Comparison of ENCODE assay signal across 16 cellular contexts in genomic region chr20:62752671-62753501, GRCh38. TPM values are rescaled to one million over a fixed set of nuclear protein-coding genes. Genes with fewer than 3 reads are reported as not detected.
A peak's percentile ranks its signal among the peaks of the same experiment; 100 is the strongest.
DNase-seq lines count a peak whose midpoint lies in the region; ATAC-seq and TF ChIP-seq lines count a peak whose summit lies in the region.
"Had no signal": no experiment of that assay in that cellular context is flagged by ENCODE, and none has a peak within 500 bp of the region (broad histone marks: within the 10 kb centered on the region; RNA-seq: fewer than 3 reads in every experiment).

No MANE protein-coding gene starts in this region.

- no peak overlapping the region for H3K27ac Mint-ChIP-seq in HFFc6
- no peak overlapping the region for H3K27ac Mint-ChIP-seq in naive thymus-derived CD4-positive, alpha-beta T cell
- H3K27ac Mint-ChIP-seq: CD8-positive, alpha-beta T cell; stimulated activated effector memory CD8-positive, alpha-beta T cell treated with anti-CD3 and anti-CD28 coated beads, Interleukin-12 subunit alpha, Interleukin-12 subunit beta, amount 100 ng/mL, for 72 hours had no signal

- no peaks in the 10 kb centered on the region for H3K36me3 ChIP-seq in body of pancreas (replicated peaks in 1 of 2; ENCODE audit: insufficient read depth in 1 of 2, low read depth in 2 of 2)
- no peaks in the 10 kb centered on the region for H3K36me3 ChIP-seq in stomach
- no peaks in the 10 kb centered on the region for H3K36me3 ChIP-seq in naive thymus-derived CD4-positive, alpha-beta T cell (ENCODE audit: control insufficient read depth in 2 of 3, insufficient read depth in 3 of 3, low read length in 3 of 3)
- H3K36me3 ChIP-seq: breast epithelium had no signal

- DNase-seq in HFFc6 (peak; percentile 27), body of pancreas (peak in 1 of 4 donors; percentile 22), left lobe of liver (ENCODE audit: low spot score) (no peak), stomach (no peak), cortex of kidney (lab: John Stamatoyannopoulos, UW) (no peak)
- no peak for DNase-seq in naive thymus-derived CD4-positive, alpha-beta T cell
- DNase-seq in effector CD8-positive, alpha-beta T cell (lab: John Stamatoyannopoulos, UW), result no peak
- DNase-seq: activated gamma-delta T cell treated with Interleukin-2 at 50 U/mL for 16 hours; islet precursor cell; NCI-H2029 treated with DMSO at 0.1 percent for 48 hours; NCI-H748 treated with DMSO at 0.1 percent for 48 hours; stimulated activated CD4-positive, alpha-beta T cell treated with anti-CD3 and anti-CD28 coated beads, Interleukin-4, amount 100 ng/mL, for 4 hours had no signal

- POLR2A ChIA-PET in naive thymus-derived CD4-positive, alpha-beta T cell (lab: Charles Lee), result interaction anchor here (2.0 kb wide), 1 partner anchor 12 kb away, joined by 5 read pairs; no protein-coding TSS in a partner anchor

- no peaks in the 10 kb centered on the region; the same call in 1 of the 2 replicates for H3K9me3 Mint-ChIP-seq in HFFc6
- H3K9me3 Mint-ChIP-seq in naive thymus-derived CD4-positive, alpha-beta T cell, result peaks cover 0 to 6% (median 0%) of the 10 kb centered on the region in 11 donors
- H3K9me3 Mint-ChIP-seq: CD8-positive, alpha-beta T cell; stimulated activated effector memory CD8-positive, alpha-beta T cell treated with anti-CD3 and anti-CD28 coated beads, Interleukin-12 subunit alpha, Interleukin-12 subunit beta, amount 100 ng/mL, for 72 hours had no signal

- ATAC-seq in body of pancreas (peak; percentile 47), left lobe of liver (peak; percentile 15)
- ATAC-seq in naive thymus-derived CD4-positive, alpha-beta T cell, result no peak
- ATAC-seq: CD8-positive, alpha-beta T cell; stimulated activated effector memory CD8-positive, alpha-beta T cell treated with anti-CD3 and anti-CD28 coated beads, Interleukin-12 subunit alpha, Interleukin-12 subunit beta, amount 100 ng/mL, for 72 hours had no signal

- H3K27me3 ChIP-seq in body of pancreas (no peaks in the 10 kb centered on the region), stomach (peaks cover 0 to 17% (median 0%) of the 10 kb centered on the region in 3 donors)
- H3K27me3 ChIP-seq in naive thymus-derived CD4-positive, alpha-beta T cell (ENCODE audit: control insufficient read depth in 2 of 2, insufficient read depth in 2 of 2, low read length in 2 of 2), result no peaks in the 10 kb centered on the region
- H3K27me3 ChIP-seq: breast epithelium had no signal

- H3K36me3 Mint-ChIP-seq in HFFc6 (ENCODE audit: low read depth), result peaks cover 9% of the 10 kb centered on the region; the same call in 1 of the 2 replicates
- no peaks in the 10 kb centered on the region for H3K36me3 Mint-ChIP-seq in naive thymus-derived CD4-positive, alpha-beta T cell
- H3K36me3 Mint-ChIP-seq: CD8-positive, alpha-beta T cell; stimulated activated effector memory CD8-positive, alpha-beta T cell treated with anti-CD3 and anti-CD28 coated beads, Interleukin-12 subunit alpha, Interleukin-12 subunit beta, amount 100 ng/mL, for 72 hours had no signal

- peak overlapping the region; percentile 53 for H3K4me3 Mint-ChIP-seq in HFFc6
- no peak overlapping the region for H3K4me3 Mint-ChIP-seq in naive thymus-derived CD4-positive, alpha-beta T cell
- H3K4me3 Mint-ChIP-seq: CD8-positive, alpha-beta T cell; stimulated activated effector memory CD8-positive, alpha-beta T cell treated with anti-CD3 and anti-CD28 coated beads, Interleukin-12 subunit alpha, Interleukin-12 subunit beta, amount 100 ng/mL, for 72 hours had no signal

- H3K27ac ChIP-seq in body of pancreas (no peak overlapping the region), stomach (peak overlapping the region in 3 of 5 donors; percentile 0 to 46 (median 40))
- H3K27ac ChIP-seq in naive thymus-derived CD4-positive, alpha-beta T cell (ENCODE audit: low read depth, low read length), result no peak overlapping the region
- H3K27ac ChIP-seq: breast epithelium had no signal

- intact Hi-C loops in body of pancreas (cut with DNase I) (no loop called here), stomach (cut with DNase I; ENCODE audit: low total_unique reads) (no loop called here)
- intact Hi-C loops in naive thymus-derived CD4-positive, alpha-beta T cell (cut with micrococcal nuclease), result no loop called here

- WGBS in body of pancreas, 2 donors, result 26 to 45% methylated on average over 11 to 29 of the region's 29 CpGs
- WGBS in stomach, 5 donors, result 50 to 63% (median 57%) methylated on average over 9 to 29 of the region's 29 CpGs

- H3K4me1 Mint-ChIP-seq in HFFc6 (ENCODE audit: low read depth), result peaks cover 13% of the 10 kb centered on the region
- peaks cover 0 to 11% (median 0%) of the 10 kb centered on the region in 7 donors for H3K4me1 Mint-ChIP-seq in naive thymus-derived CD4-positive, alpha-beta T cell

- H3K4me3 ChIP-seq in body of pancreas (no peak overlapping the region), stomach (no peak overlapping the region)
- no peak overlapping the region for H3K4me3 ChIP-seq in naive thymus-derived CD4-positive, alpha-beta T cell (ENCODE audit: low read length)
- H3K4me3 ChIP-seq: breast epithelium had no signal

- peaks cover 7% of the 10 kb centered on the region for H3K27me3 Mint-ChIP-seq in HFFc6 (ENCODE audit: insufficient read depth)
- peaks cover 0 to 45% (median 7%) of the 10 kb centered on the region in 5 donors for H3K27me3 Mint-ChIP-seq in naive thymus-derived CD4-positive, alpha-beta T cell

- TF ChIP-seq CTCF in HFFc6 (IDR thresholded peaks at IDR 0.05), result no peak
- TF ChIP-seq CTCF in body of pancreas (IDR thresholded peaks at IDR 0.05), result no peak
- TF ChIP-seq CTCF in stomach (IDR thresholded peaks at IDR 0.05), result no peak

- H3K9me3 ChIP-seq in body of pancreas (no peaks in the 10 kb centered on the region), stomach (no peaks in the 10 kb centered on the region)
- no peaks in the 10 kb centered on the region for H3K9me3 ChIP-seq in naive thymus-derived CD4-positive, alpha-beta T cell (ENCODE audit: control insufficient read depth in 2 of 3, low read length in 3 of 3)
- H3K9me3 ChIP-seq: breast epithelium had no signal

- H3K4me1 ChIP-seq in body of pancreas (peaks cover 7% of the 10 kb centered on the region), stomach (peaks cover 9 to 15% (median 11%) of the 10 kb centered on the region in 4 donors)
- no peaks in the 10 kb centered on the region for H3K4me1 ChIP-seq in naive thymus-derived CD4-positive, alpha-beta T cell (ENCODE audit: control insufficient read depth in 2 of 2, insufficient read depth in 2 of 2, low read length in 2 of 2)
- H3K4me1 ChIP-seq: breast epithelium had no signal

- TF ChIP-seq POLR2A in body of pancreas (IDR thresholded peaks at IDR 0.05) (no peak), stomach (IDR thresholded peaks at IDR 0.05) (no peak)

- TF ChIP-seq EP300 in stomach (IDR thresholded peaks at IDR 0.05), result no peak

- CTCF ChIA-PET in naive thymus-derived CD4-positive, alpha-beta T cell (lab: Charles Lee), result interaction anchor here (0.7 kb wide), 1 partner anchor 79 kb away, joined by 3 read pairs; no protein-coding TSS in a partner anchor

RNA-seq across cellular contexts. Expression of gene MRGBP, which starts 43.4 kb away (rescaled TPM):
- total RNA-seq in HFFc6 (2021; fragmentation: NEBNext Ultra II Directional; extraction: Animal tissue kit (Norgen Biotek cat#: 25700)), result 10 to 100 TPM; 14.9 to 17.8 (median 16.6) TPM
- total RNA-seq in body of pancreas (10 to 100 TPM in 1 of 2 donors, 1 to 10 TPM in 1; 7.0 to 10.2 TPM), left lobe of liver (5.5 TPM), stomach (10 to 100 TPM in 4 of 5 donors, 1 to 10 TPM in 1; 5.4 to 17.9 (median 10.5) TPM)
- polyA plus RNA-seq in stomach, result 10 to 100 TPM in 1 of 3 donors, 1 to 10 TPM in 2; 6.6 to 10.7 (median 8.1) TPM
- 10 to 100 TPM in 3 of 5 experiments, 1 to 10 TPM in 2; 9.4 to 15.4 (median 12.2) TPM for total RNA-seq in naive thymus-derived CD4-positive, alpha-beta T cell
- 10 to 100 TPM in 1 of 2 donors, 1 to 10 TPM in 1; 8.1 to 12.6 TPM for polyA plus RNA-seq in naive thymus-derived CD4-positive, alpha-beta T cell

RNA-seq across cellular contexts. Expression of gene NTSR1, which starts 44.2 kb away (rescaled TPM):
- 1 to 10 TPM; 3.1 to 6.5 (median 5.6) TPM for total RNA-seq in HFFc6 (2021; fragmentation: NEBNext Ultra II Directional; extraction: Animal tissue kit (Norgen Biotek cat#: 25700))
- total RNA-seq in body of pancreas (not detected), left lobe of liver (0.10 TPM), stomach (10 to 100 TPM in 1 of 5 donors, not detected in 4; 15.9 TPM)
- under 1 TPM in 2 of 3 donors, not detected in 1; 0.06 to 0.28 TPM for polyA plus RNA-seq in stomach
- under 1 TPM in 4 of 5 experiments, not detected in 1; 0.11 to 0.78 (median 0.14) TPM for total RNA-seq in naive thymus-derived CD4-positive, alpha-beta T cell
- polyA plus RNA-seq in naive thymus-derived CD4-positive, alpha-beta T cell, result not detected
- total RNA-seq: CD8-positive, alpha-beta T cell; myocyte had no signal

RNA-seq across cellular contexts. Expression of gene OGFR, which starts 51.7 kb away (rescaled TPM):
- total RNA-seq in HFFc6 (2021; fragmentation: NEBNext Ultra II Directional; extraction: Animal tissue kit (Norgen Biotek cat#: 25700)), result 10 to 100 TPM; 37.8 to 42.2 (median 39.0) TPM
- total RNA-seq in body of pancreas (10 to 100 TPM; 46.4 to 47.8 TPM), left lobe of liver (49.5 TPM), stomach (10 to 100 TPM; 20.1 to 75.3 (median 43.2) TPM)
- polyA plus RNA-seq in stomach, result 10 to 100 TPM; 31.9 to 51.9 (median 41.5) TPM
- 10 to 100 TPM; 52.3 to 82.7 (median 70.5) TPM for total RNA-seq in naive thymus-derived CD4-positive, alpha-beta T cell
- polyA plus RNA-seq in naive thymus-derived CD4-positive, alpha-beta T cell, result 10 to 100 TPM; 34.5 to 69.6 TPM

Comparison
In these comparisons a context has a peak if more than half of its experiments do, and no peak if none do; other contexts are left out.
1. H3K27ac ChIP-seq: peak in stomach (3 of 5); none in body of pancreas (0 of 4) and naive thymus-derived CD4-positive, alpha-beta T cell (single experiment).